In the genomic region with DNA sequence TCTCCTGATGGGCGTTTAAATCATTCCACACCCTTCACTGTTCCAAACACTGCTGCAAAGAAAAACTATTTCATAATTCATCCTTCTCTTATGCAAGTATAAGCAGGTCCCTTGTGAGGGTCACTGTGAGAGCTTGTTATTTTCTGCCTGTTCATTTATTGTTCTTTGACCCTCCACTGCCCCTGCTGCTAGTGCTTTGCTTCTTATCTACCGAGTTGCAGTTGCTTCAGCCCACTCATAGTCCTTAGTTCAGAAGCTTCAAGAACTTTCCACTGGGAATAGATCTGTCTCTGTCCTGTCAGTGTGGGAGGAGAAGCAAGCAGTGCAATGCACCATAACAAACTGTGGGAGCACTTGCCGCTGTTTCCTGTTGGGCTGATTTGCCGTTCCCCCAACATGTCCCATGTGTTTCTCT, we compare ENCODE assay signal across 1 cellular context.
TF ChIP-seq lines count a peak whose summit lies in the region.

No MANE protein-coding gene starts in this region.

TF ChIP-seq in GM23338, 12 proteins besides CTCF, POLR2A, EP300 and RAD21 (continued from another document):
- TF ChIP-seq, protein P1, sequence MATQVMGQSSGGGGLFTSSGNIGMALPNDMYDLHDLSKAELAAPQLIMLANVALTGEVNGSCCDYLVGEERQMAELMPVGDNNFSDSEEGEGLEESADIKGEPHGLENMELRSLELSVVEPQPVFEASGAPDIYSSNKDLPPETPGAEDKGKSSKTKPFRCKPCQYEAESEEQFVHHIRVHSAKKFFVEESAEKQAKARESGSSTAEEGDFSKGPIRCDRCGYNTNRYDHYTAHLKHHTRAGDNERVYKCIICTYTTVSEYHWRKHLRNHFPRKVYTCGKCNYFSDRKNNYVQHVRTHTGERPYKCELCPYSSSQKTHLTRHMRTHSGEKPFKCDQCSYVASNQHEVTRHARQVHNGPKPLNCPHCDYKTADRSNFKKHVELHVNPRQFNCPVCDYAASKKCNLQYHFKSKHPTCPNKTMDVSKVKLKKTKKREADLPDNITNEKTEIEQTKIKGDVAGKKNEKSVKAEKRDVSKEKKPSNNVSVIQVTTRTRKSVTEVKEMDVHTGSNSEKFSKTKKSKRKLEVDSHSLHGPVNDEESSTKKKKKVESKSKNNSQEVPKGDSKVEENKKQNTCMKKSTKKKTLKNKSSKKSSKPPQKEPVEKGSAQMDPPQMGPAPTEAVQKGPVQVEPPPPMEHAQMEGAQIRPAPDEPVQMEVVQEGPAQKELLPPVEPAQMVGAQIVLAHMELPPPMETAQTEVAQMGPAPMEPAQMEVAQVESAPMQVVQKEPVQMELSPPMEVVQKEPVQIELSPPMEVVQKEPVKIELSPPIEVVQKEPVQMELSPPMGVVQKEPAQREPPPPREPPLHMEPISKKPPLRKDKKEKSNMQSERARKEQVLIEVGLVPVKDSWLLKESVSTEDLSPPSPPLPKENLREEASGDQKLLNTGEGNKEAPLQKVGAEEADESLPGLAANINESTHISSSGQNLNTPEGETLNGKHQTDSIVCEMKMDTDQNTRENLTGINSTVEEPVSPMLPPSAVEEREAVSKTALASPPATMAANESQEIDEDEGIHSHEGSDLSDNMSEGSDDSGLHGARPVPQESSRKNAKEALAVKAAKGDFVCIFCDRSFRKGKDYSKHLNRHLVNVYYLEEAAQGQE (IDR thresholded peaks at IDR 0.05; ENCODE audit: unreplicated experiment), result no peak
- TF ChIP-seq POLR2AphosphoS5 (IDR thresholded peaks at IDR 0.05; ENCODE audit: low read depth), result no peak
- TF ChIP-seq, protein P2, sequence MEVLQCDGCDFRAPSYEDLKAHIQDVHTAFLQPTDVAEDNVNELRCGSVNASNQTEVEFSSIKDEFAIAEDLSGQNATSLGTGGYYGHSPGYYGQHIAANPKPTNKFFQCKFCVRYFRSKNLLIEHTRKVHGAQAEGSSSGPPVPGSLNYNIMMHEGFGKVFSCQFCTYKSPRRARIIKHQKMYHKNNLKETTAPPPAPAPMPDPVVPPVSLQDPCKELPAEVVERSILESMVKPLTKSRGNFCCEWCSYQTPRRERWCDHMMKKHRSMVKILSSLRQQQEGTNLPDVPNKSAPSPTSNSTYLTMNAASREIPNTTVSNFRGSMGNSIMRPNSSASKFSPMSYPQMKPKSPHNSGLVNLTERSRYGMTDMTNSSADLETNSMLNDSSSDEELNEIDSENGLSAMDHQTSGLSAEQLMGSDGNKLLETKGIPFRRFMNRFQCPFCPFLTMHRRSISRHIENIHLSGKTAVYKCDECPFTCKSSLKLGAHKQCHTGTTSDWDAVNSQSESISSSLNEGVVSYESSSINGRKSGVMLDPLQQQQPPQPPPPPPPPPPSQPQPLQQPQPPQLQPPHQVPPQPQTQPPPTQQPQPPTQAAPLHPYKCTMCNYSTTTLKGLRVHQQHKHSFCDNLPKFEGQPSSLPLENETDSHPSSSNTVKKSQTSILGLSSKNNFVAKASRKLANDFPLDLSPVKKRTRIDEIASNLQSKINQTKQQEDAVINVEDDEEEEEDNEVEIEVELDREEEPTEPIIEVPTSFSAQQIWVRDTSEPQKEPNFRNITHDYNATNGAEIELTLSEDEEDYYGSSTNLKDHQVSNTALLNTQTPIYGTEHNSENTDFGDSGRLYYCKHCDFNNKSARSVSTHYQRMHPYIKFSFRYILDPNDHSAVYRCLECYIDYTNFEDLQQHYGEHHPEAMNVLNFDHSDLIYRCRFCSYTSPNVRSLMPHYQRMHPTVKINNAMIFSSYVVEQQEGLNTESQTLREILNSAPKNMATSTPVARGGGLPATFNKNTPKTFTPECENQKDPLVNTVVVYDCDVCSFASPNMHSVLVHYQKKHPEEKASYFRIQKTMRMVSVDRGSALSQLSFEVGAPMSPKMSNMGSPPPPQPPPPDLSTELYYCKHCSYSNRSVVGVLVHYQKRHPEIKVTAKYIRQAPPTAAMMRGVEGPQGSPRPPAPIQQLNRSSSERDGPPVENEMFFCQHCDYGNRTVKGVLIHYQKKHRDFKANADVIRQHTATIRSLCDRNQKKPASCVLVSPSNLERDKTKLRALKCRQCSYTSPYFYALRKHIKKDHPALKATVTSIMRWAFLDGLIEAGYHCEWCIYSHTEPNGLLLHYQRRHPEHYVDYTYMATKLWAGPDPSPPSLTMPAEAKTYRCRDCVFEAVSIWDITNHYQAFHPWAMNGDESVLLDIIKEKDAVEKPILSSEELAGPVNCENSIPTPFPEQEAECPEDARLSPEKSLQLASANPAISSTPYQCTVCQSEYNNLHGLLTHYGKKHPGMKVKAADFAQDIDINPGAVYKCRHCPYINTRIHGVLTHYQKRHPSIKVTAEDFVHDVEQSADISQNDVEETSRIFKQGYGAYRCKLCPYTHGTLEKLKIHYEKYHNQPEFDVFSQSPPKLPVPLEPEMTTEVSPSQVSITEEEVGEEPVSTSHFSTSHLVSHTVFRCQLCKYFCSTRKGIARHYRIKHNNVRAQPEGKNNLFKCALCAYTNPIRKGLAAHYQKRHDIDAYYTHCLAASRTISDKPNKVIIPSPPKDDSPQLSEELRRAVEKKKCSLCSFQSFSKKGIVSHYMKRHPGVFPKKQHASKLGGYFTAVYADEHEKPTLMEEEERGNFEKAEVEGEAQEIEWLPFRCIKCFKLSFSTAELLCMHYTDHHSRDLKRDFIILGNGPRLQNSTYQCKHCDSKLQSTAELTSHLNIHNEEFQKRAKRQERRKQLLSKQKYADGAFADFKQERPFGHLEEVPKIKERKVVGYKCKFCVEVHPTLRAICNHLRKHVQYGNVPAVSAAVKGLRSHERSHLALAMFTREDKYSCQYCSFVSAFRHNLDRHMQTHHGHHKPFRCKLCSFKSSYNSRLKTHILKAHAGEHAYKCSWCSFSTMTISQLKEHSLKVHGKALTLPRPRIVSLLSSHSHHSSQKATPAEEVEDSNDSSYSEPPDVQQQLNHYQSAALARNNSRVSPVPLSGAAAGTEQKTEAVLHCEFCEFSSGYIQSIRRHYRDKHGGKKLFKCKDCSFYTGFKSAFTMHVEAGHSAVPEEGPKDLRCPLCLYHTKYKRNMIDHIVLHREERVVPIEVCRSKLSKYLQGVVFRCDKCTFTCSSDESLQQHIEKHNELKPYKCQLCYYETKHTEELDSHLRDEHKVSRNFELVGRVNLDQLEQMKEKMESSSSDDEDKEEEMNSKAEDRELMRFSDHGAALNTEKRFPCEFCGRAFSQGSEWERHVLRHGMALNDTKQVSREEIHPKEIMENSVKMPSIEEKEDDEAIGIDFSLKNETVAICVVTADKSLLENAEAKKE (CRISPR knock-in tag; IDR thresholded peaks at IDR 0.05), result no peak
- no peak for TF ChIP-seq EZH2phosphoT487 (IDR thresholded peaks at IDR 0.05; ENCODE audit: unreplicated experiment)
- no peak for TF ChIP-seq EZH2 (IDR thresholded peaks at IDR 0.05; ENCODE audit: low read depth, unreplicated experiment)
- TF ChIP-seq NANOG (IDR thresholded peaks at IDR 0.05; ENCODE audit: borderline replicate concordance), result no peak
- TF ChIP-seq, protein P3, sequence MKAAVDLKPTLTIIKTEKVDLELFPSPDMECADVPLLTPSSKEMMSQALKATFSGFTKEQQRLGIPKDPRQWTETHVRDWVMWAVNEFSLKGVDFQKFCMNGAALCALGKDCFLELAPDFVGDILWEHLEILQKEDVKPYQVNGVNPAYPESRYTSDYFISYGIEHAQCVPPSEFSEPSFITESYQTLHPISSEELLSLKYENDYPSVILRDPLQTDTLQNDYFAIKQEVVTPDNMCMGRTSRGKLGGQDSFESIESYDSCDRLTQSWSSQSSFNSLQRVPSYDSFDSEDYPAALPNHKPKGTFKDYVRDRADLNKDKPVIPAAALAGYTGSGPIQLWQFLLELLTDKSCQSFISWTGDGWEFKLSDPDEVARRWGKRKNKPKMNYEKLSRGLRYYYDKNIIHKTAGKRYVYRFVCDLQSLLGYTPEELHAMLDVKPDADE (IDR thresholded peaks at IDR 0.05), result no peak
